In genomic region chr2:173943738-173944137, GRCh38 we compare ENCODE assay signal across 30 cellular contexts. TPM values are rescaled to one million over a fixed set of nuclear protein-coding genes. Genes with fewer than 3 reads are reported as not detected.
DNase-seq lines count a peak whose midpoint lies in the region; ATAC-seq and TF ChIP-seq lines count a peak whose summit lies in the region.
"Had no signal": no experiment of that assay in that cellular context is flagged by ENCODE, and none has a peak within 500 bp of the region (broad histone marks: within the 10 kb centered on the region; RNA-seq: fewer than 3 reads in every experiment).

No MANE protein-coding gene starts in this region.

- WGBS in adrenal gland, 4 donors, result 94 to 96% (median 96%) methylated on average over 3 of the region's 3 CpGs

- H3K27me3 Mint-ChIP-seq in central memory CD8-positive, alpha-beta T cell, result no peaks in the 10 kb centered on the region
- H3K27me3 Mint-ChIP-seq: activated naive CD4-positive, alpha-beta T cell treated with anti-CD3 and anti-CD28 coated beads, Interleukin-2, amount 10 ng/mL, durations not matched to agents 7 days and 5 days; CD4-positive, alpha-beta T cell; progenitor cell of endocrine pancreas; stimulated activated memory B cell treated with anti-CD40 and anti-IgM and Interleukin-4, amounts not matched to agents 10 μg/mL and 1 μg/mL and 100 μg/mL, for 72 hours had no signal

- H2AFZ ChIP-seq in Karpas-422 (ENCODE audit: low read length), result no peak overlapping the region

- no peak for TF ChIP-seq POLR2A in adrenal gland (IDR thresholded peaks at IDR 0.05)

- ATAC-seq in activated CD4-positive, CD25-positive, alpha-beta regulatory T cell treated with anti-CD3 and anti-CD28 coated beads, Interleukin-2, amount 50 U/mL, for 24 hours, result peak; percentile 20 to 21
- no peak for ATAC-seq in central memory CD8-positive, alpha-beta T cell (replicated peaks; ENCODE audit: extremely low read depth, poor library complexity, severe bottlenecking)
- ATAC-seq in stimulated activated effector memory CD8-positive, alpha-beta T cell treated with anti-CD3 and anti-CD28 coated beads, Interleukin-12 subunit alpha, Interleukin-12 subunit beta, amount 100 ng/mL, for 72 hours, result peak; percentile 53
- ATAC-seq in HG02798 (IDR thresholded peaks at IDR 0.05; ENCODE audit: poor library complexity, unreplicated experiment) (no peak), left lobe of liver (no peak)
- ATAC-seq: HepG2; left colon; right lobe of liver; Right ventricle myocardium inferior; stimulated activated memory B cell treated with anti-CD40 and anti-IgM and Interleukin-4, amounts not matched to agents 10 μg/mL and 1 μg/mL and 100 μg/mL, for 72 hours had no signal

- peak overlapping the region; percentile 46 for H3K4me2 ChIP-seq in Karpas-422 (ENCODE audit: low read depth, low read length, poor library complexity, severe bottlenecking)

- no peak overlapping the region for H3K4me3 Mint-ChIP-seq in central memory CD8-positive, alpha-beta T cell
- no peak overlapping the region for H3K4me3 Mint-ChIP-seq in stimulated activated effector memory CD8-positive, alpha-beta T cell treated with anti-CD3 and anti-CD28 coated beads, Interleukin-12 subunit alpha, Interleukin-12 subunit beta, amount 100 ng/mL, for 72 hours
- H3K4me3 Mint-ChIP-seq: activated naive CD4-positive, alpha-beta T cell treated with anti-CD3 and anti-CD28 coated beads, Interleukin-2, amount 10 ng/mL, durations not matched to agents 7 days and 5 days; endodermal cell; stimulated activated memory B cell treated with anti-CD40 and anti-IgM and Interleukin-4, amounts not matched to agents 10 μg/mL and 1 μg/mL and 100 μg/mL, for 72 hours had no signal

- no peak overlapping the region for H3K4me3 ChIP-seq in Karpas-422 (ENCODE audit: low read length)
- H3K4me3 ChIP-seq in adrenal gland, result no peak overlapping the region
- H3K4me3 ChIP-seq: right lobe of liver, suprapubic skin had no signal

- intact Hi-C loops in adrenal gland (cut with DNase I), result no loop called here

- no peak for DNase-seq in activated CD4-positive, CD25-positive, alpha-beta regulatory T cell treated with anti-CD3 and anti-CD28 coated beads, Interleukin-2, amount 50 U/mL, for 72 hours
- DNase-seq in Karpas-422 (no peak), adrenal gland (no peak), left lobe of liver (ENCODE audit: low spot score) (no peak)
- DNase-seq in central memory CD8-positive, alpha-beta T cell (ENCODE audit: low spot score in 2 of 2), result no peak
- DNase-seq in stimulated activated effector memory CD8-positive, alpha-beta T cell treated with anti-CD3 and anti-CD28 coated beads, Interleukin-12 subunit alpha, Interleukin-12 subunit beta, amount 100 ng/mL, for 72 hours (ENCODE audit: low spot score in 2 of 2), result no peak
- DNase-seq: activated CD4-positive, alpha-beta T cell treated with anti-CD3 and anti-CD28 coated beads, Interleukin-2, amount 50 U/mL, for 1 hour; activated naive CD4-positive, alpha-beta T cell treated with anti-CD3 and anti-CD28 coated beads, Interleukin-2, amount 10 ng/mL, durations not matched to agents 7 days and 5 days; activated T-cell treated with anti-CD3 and anti-CD28 coated beads, Interleukin-2, amount 50 U/mL, for 48 hours; aorta; CD4-positive, alpha-beta T cell; endodermal cell; hypothalamus; immature natural killer cell; Kasumi-1; left colon; MV-4-11; NCI-H1436 treated with DMSO at 0.1 percent for 48 hours; NCI-H446; right lobe of liver; stimulated activated CD4-positive, alpha-beta T cell treated with anti-CD3 and anti-CD28 coated beads, Interleukin-12 subunit alpha, Interleukin-12 subunit beta, amount 100 ng/mL, for 4 hours; stimulated activated CD4-positive, alpha-beta T cell treated with anti-CD3 and anti-CD28 coated beads, Interleukin-4, amount 100 ng/mL, for 24 hours had no signal

- peaks cover 62% of the 10 kb centered on the region for H3K4me1 Mint-ChIP-seq in central memory CD8-positive, alpha-beta T cell
- peaks cover 66% of the 10 kb centered on the region for H3K4me1 Mint-ChIP-seq in stimulated activated effector memory CD8-positive, alpha-beta T cell treated with anti-CD3 and anti-CD28 coated beads, Interleukin-12 subunit alpha, Interleukin-12 subunit beta, amount 100 ng/mL, for 72 hours

- H3K79me2 ChIP-seq in Karpas-422 (ENCODE audit: low read length), result peaks cover 99% of the 10 kb centered on the region

- H3K9me2 ChIP-seq in Karpas-422 (replicated peaks; ENCODE audit: insufficient read depth, low read length), result no peaks in the 10 kb centered on the region

- H3K27ac ChIP-seq in Karpas-422 (ENCODE audit: low read length), result no peak overlapping the region
- no peak overlapping the region for H3K27ac ChIP-seq in adrenal gland
- H3K27ac ChIP-seq: right lobe of liver, suprapubic skin, VCaP had no signal

- H3K27ac Mint-ChIP-seq in central memory CD8-positive, alpha-beta T cell (ENCODE audit: low read depth), result peak overlapping the region; percentile 3
- H3K27ac Mint-ChIP-seq in stimulated activated effector memory CD8-positive, alpha-beta T cell treated with anti-CD3 and anti-CD28 coated beads, Interleukin-12 subunit alpha, Interleukin-12 subunit beta, amount 100 ng/mL, for 72 hours, result no peak overlapping the region
- H3K27ac Mint-ChIP-seq: activated naive CD4-positive, alpha-beta T cell treated with anti-CD3 and anti-CD28 coated beads, Interleukin-2, amount 10 ng/mL, durations not matched to agents 7 days and 5 days; CD4-positive, alpha-beta T cell; endodermal cell; progenitor cell of endocrine pancreas; stimulated activated memory B cell treated with anti-CD40 and anti-IgM and Interleukin-4, amounts not matched to agents 10 μg/mL and 1 μg/mL and 100 μg/mL, for 72 hours had no signal

- H3K4me1 ChIP-seq in Karpas-422 (ENCODE audit: low read length) (peaks cover 68% of the 10 kb centered on the region), adrenal gland (replicated peaks in 1 of 2) (peaks cover 9 to 45% of the 10 kb centered on the region in 2 donors)

- H4K20me1 ChIP-seq in Karpas-422 (ENCODE audit: insufficient read depth, low read depth, low read length), result peaks cover 35% of the 10 kb centered on the region

- H3K36me3 Mint-ChIP-seq in central memory CD8-positive, alpha-beta T cell (ENCODE audit: insufficient read depth), result peaks cover 17% of the 10 kb centered on the region
- peaks cover 65% of the 10 kb centered on the region for H3K36me3 Mint-ChIP-seq in stimulated activated effector memory CD8-positive, alpha-beta T cell treated with anti-CD3 and anti-CD28 coated beads, Interleukin-12 subunit alpha, Interleukin-12 subunit beta, amount 100 ng/mL, for 72 hours

- H3K9me3 ChIP-seq in Karpas-422 (ENCODE audit: low read length) (no peaks in the 10 kb centered on the region), adrenal gland (replicated peaks in 1 of 3) (no peaks in the 10 kb centered on the region)
- H3K9me3 ChIP-seq: right lobe of liver, suprapubic skin had no signal

- H3K27me3 ChIP-seq in Karpas-422 (ENCODE audit: low read length), result no peaks in the 10 kb centered on the region
- H3K27me3 ChIP-seq in adrenal gland, result no peaks in the 10 kb centered on the region
- H3K27me3 ChIP-seq: right lobe of liver, suprapubic skin had no signal

- no peak for TF ChIP-seq CTCF in adrenal gland (IDR thresholded peaks at IDR 0.05)

- H3K36me3 ChIP-seq in Karpas-422 (ENCODE audit: insufficient read depth, low read length) (peaks cover 3% of the 10 kb centered on the region), adrenal gland (replicated peaks in 1 of 2) (no peaks in the 10 kb centered on the region)
- H3K36me3 ChIP-seq: right lobe of liver, suprapubic skin had no signal

- no peak overlapping the region for H3K9ac ChIP-seq in Karpas-422 (ENCODE audit: low read length)

- no peaks in the 10 kb centered on the region for H3K9me3 Mint-ChIP-seq in central memory CD8-positive, alpha-beta T cell
- no peaks in the 10 kb centered on the region for H3K9me3 Mint-ChIP-seq in stimulated activated effector memory CD8-positive, alpha-beta T cell treated with anti-CD3 and anti-CD28 coated beads, Interleukin-12 subunit alpha, Interleukin-12 subunit beta, amount 100 ng/mL, for 72 hours
- H3K9me3 Mint-ChIP-seq: activated naive CD4-positive, alpha-beta T cell treated with anti-CD3 and anti-CD28 coated beads, Interleukin-2, amount 10 ng/mL, durations not matched to agents 7 days and 5 days; CD4-positive, alpha-beta T cell; endodermal cell; immature natural killer cell; stimulated activated memory B cell treated with anti-CD40 and anti-IgM and Interleukin-4, amounts not matched to agents 10 μg/mL and 1 μg/mL and 100 μg/mL, for 72 hours had no signal

RNA-seq across cellular contexts. Expression of gene SP3, which starts 21.4 kb away (rescaled TPM):
- total RNA-seq in Karpas-422 (2014; rRNA removed; shearing (Covaris generic); ENCODE audit: low replicate concordance), result 109 and 139 TPM in 2 replicates
- 100 to 1,000 TPM in 1 of 8 donors, 10 to 100 TPM in 7; 50.5 to 118 (median 56.4) TPM for total RNA-seq in adrenal gland
- polyA plus RNA-seq in adrenal gland, result 10 to 100 TPM in 1 of 3 donors, 1 to 10 TPM in 2; 8.9 to 42.5 (median 10.0) TPM
- 31.7 TPM for total RNA-seq in left lobe of liver

Comparison
In these comparisons a context has a peak if more than half of its experiments do, and no peak if none do; other contexts are left out.
1. ATAC-seq: peak in activated CD4-positive, CD25-positive, alpha-beta regulatory T cell treated with anti-CD3 and anti-CD28 coated beads, Interleukin-2, amount 50 U/mL, for 24 hours (2 of 2) and stimulated activated effector memory CD8-positive, alpha-beta T cell treated with anti-CD3 and anti-CD28 coated beads, Interleukin-12 subunit alpha, Interleukin-12 subunit beta, amount 100 ng/mL, for 72 hours (single experiment); none in central memory CD8-positive, alpha-beta T cell (single experiment), HG02798 (single experiment) and left lobe of liver (single experiment).